In genomic region chr1:48793863-48794262, GRCh38 we compare ENCODE assay signal across 11 cellular contexts. TPM values are rescaled to one million over a fixed set of nuclear protein-coding genes. Genes with fewer than 3 reads are reported as not detected.
DNase-seq lines count a peak whose midpoint lies in the region; ATAC-seq and TF ChIP-seq lines count a peak whose summit lies in the region.
"Had no signal": no experiment of that assay in that cellular context is flagged by ENCODE, and none has a peak within 500 bp of the region (broad histone marks: within the 10 kb centered on the region; RNA-seq: fewer than 3 reads in every experiment).

No MANE protein-coding gene starts in this region.

- no peak for ATAC-seq in stimulated activated naive CD8-positive, alpha-beta T cell treated with anti-CD3 and anti-CD28 coated beads, Interleukin-15, Interleukin-2, amounts not matched to agents 100 U/mL and 50 U/mL, for 24 hours
- ATAC-seq in stimulated activated naive CD8-positive, alpha-beta T cell treated with anti-CD3 and anti-CD28 coated beads, Interleukin-15, amount 100 ng/mL, for 72 hours: no peak
- ATAC-seq in HG02852 (IDR thresholded peaks at IDR 0.05; ENCODE audit: unreplicated experiment) (peak; percentile 78), heart left ventricle (no peak)

- H3K27me3 Mint-ChIP-seq in stimulated activated naive CD8-positive, alpha-beta T cell treated with anti-CD3 and anti-CD28 coated beads, Interleukin-15, amount 100 ng/mL, for 72 hours: peaks cover 37% of the 10 kb centered on the region
- H3K27me3 Mint-ChIP-seq in activated CD4-positive, alpha-beta T cell treated with anti-CD3 and anti-CD28 coated beads, Interleukin-2, amount 10 ng/mL, durations not matched to agents 7 days and 5 days: peaks cover 5% of the 10 kb centered on the region

- H3K4me3 Mint-ChIP-seq in stimulated activated naive CD8-positive, alpha-beta T cell treated with anti-CD3 and anti-CD28 coated beads, Interleukin-15, amount 100 ng/mL, for 72 hours: no peak overlapping the region
- no peak overlapping the region for H3K4me3 Mint-ChIP-seq in activated CD4-positive, alpha-beta T cell treated with anti-CD3 and anti-CD28 coated beads, Interleukin-2, amount 10 ng/mL, durations not matched to agents 7 days and 5 days
- H3K4me3 Mint-ChIP-seq: mesothelial cell of epicardium had no signal

- H3K27me3 ChIP-seq in heart left ventricle: no peaks in the 10 kb centered on the region
- H3K27me3 ChIP-seq in brain microvascular endothelial cell (replicated peaks): no peaks in the 10 kb centered on the region
- H3K27me3 ChIP-seq: adrenal gland had no signal

- H3K27ac ChIP-seq in heart left ventricle (no peak overlapping the region), brain microvascular endothelial cell (no peak overlapping the region)
- H3K27ac ChIP-seq: adrenal gland had no signal

- H3K4me1 ChIP-seq in heart left ventricle: no peaks in the 10 kb centered on the region
- H3K4me1 ChIP-seq: adrenal gland had no signal

- POLR2A ChIA-PET in activated CD4-positive, alpha-beta T cell treated with anti-CD3 and anti-CD28 coated beads, Interleukin-2, amount 10 ng/mL, durations not matched to agents 7 days and 5 days (lab: Charles Lee): no interaction called here

- no peaks in the 10 kb centered on the region for H3K36me3 ChIP-seq in heart left ventricle
- no peaks in the 10 kb centered on the region for H3K36me3 ChIP-seq in brain microvascular endothelial cell (replicated peaks)
- H3K36me3 ChIP-seq: adrenal gland had no signal

- TF ChIP-seq POLR2A in heart left ventricle (IDR thresholded peaks at IDR 0.05): no peak

- intact Hi-C loops in heart left ventricle (cut with DNase I): no loop called here

- CTCF ChIA-PET in activated CD4-positive, alpha-beta T cell treated with anti-CD3 and anti-CD28 coated beads, Interleukin-2, amount 10 ng/mL, durations not matched to agents 7 days and 5 days (lab: Charles Lee): no interaction called here

- H3K27ac Mint-ChIP-seq in stimulated activated naive CD8-positive, alpha-beta T cell treated with anti-CD3 and anti-CD28 coated beads, Interleukin-15, amount 100 ng/mL, for 72 hours: no peak overlapping the region
- no peak overlapping the region for H3K27ac Mint-ChIP-seq in activated CD4-positive, alpha-beta T cell treated with anti-CD3 and anti-CD28 coated beads, Interleukin-2, amount 10 ng/mL, durations not matched to agents 7 days and 5 days
- H3K27ac Mint-ChIP-seq: mesothelial cell of epicardium had no signal

- no peaks in the 10 kb centered on the region for H3K36me3 Mint-ChIP-seq in activated CD4-positive, alpha-beta T cell treated with anti-CD3 and anti-CD28 coated beads, Interleukin-2, amount 10 ng/mL, durations not matched to agents 7 days and 5 days (ENCODE audit: low read depth)
- H3K36me3 Mint-ChIP-seq: mesothelial cell of epicardium had no signal

- peaks cover 33% of the 10 kb centered on the region for H3K4me1 Mint-ChIP-seq in stimulated activated naive CD8-positive, alpha-beta T cell treated with anti-CD3 and anti-CD28 coated beads, Interleukin-15, amount 100 ng/mL, for 72 hours
- H3K4me1 Mint-ChIP-seq in activated CD4-positive, alpha-beta T cell treated with anti-CD3 and anti-CD28 coated beads, Interleukin-2, amount 10 ng/mL, durations not matched to agents 7 days and 5 days: peaks cover 8% of the 10 kb centered on the region
- H3K4me1 Mint-ChIP-seq: mesothelial cell of epicardium had no signal

- H3K9me3 Mint-ChIP-seq in stimulated activated naive CD8-positive, alpha-beta T cell treated with anti-CD3 and anti-CD28 coated beads, Interleukin-15, amount 100 ng/mL, for 72 hours: no peaks in the 10 kb centered on the region
- peaks cover 3% of the 10 kb centered on the region for H3K9me3 Mint-ChIP-seq in activated CD4-positive, alpha-beta T cell treated with anti-CD3 and anti-CD28 coated beads, Interleukin-2, amount 10 ng/mL, durations not matched to agents 7 days and 5 days
- H3K9me3 Mint-ChIP-seq: mesothelial cell of epicardium had no signal

- H3K4me3 ChIP-seq in heart left ventricle: no peak overlapping the region
- H3K4me3 ChIP-seq in brain microvascular endothelial cell (ENCODE audit: low read depth, low read length): no peak overlapping the region
- H3K4me3 ChIP-seq: adrenal gland had no signal

- in situ Hi-C loops in brain microvascular endothelial cell (cut with HindIII; ENCODE audit: low pct_ligation_motif_present, low sequenced_read_pairs): no loop called here

- H3K9me3 ChIP-seq in heart left ventricle: no peaks in the 10 kb centered on the region
- H3K9me3 ChIP-seq: adrenal gland had no signal

- peak; percentile 14 for DNase-seq in stimulated activated naive CD8-positive, alpha-beta T cell treated with anti-CD3 and anti-CD28 coated beads, Interleukin-15, Interleukin-2, amounts not matched to agents 100 U/mL and 50 U/mL, for 24 hours
- no peak for DNase-seq in stimulated activated naive CD8-positive, alpha-beta T cell treated with anti-CD3 and anti-CD28 coated beads, Interleukin-15, amount 100 ng/mL, for 72 hours
- DNase-seq in Kasumi-1 (lab: John Stamatoyannopoulos, UW) (peak; percentile 69 to 78), heart left ventricle (no peak), DMS79 (lab: John Stamatoyannopoulos, UW) (no peak), brain microvascular endothelial cell (no peak)
- DNase-seq in activated CD4-positive, alpha-beta T cell treated with anti-CD3 and anti-CD28 coated beads, Interleukin-2, amount 10 ng/mL, durations not matched to agents 7 days and 5 days: no peak
- DNase-seq: adrenal gland, NCI-H2081 had no signal

- 40 to 59% (median 50%) methylated on average over 1 of the region's 1 CpG for WGBS in heart left ventricle, 4 donors

- TF ChIP-seq CTCF in heart left ventricle (IDR thresholded peaks at IDR 0.05): no peak
- TF ChIP-seq CTCF in brain microvascular endothelial cell (IDR thresholded peaks at IDR 0.05; ENCODE audit: low read depth, low read length, missing control alignments): no peak

RNA-seq across cellular contexts. Expression of gene BEND5, which starts 17.2 kb away (rescaled TPM):
- total RNA-seq in heart left ventricle: 1 to 10 TPM; 1.6 to 6.4 (median 3.5) TPM
- 1 to 10 TPM in 1 of 2 donors, under 1 TPM in 1; 0.85 to 4.0 TPM for polyA plus RNA-seq in heart left ventricle
- total RNA-seq in activated CD4-positive, alpha-beta T cell treated with anti-CD3 and anti-CD28 coated beads, Interleukin-2, amount 10 ng/mL, durations not matched to agents 7 days and 5 days: 1 to 10 TPM; 2.0 to 2.5 TPM

Comparison
In these comparisons a context has a peak if more than half of its experiments do, and no peak if none do; other contexts are left out.
1. DNase-seq: peak in stimulated activated naive CD8-positive, alpha-beta T cell treated with anti-CD3 and anti-CD28 coated beads, Interleukin-15, Interleukin-2, amounts not matched to agents 100 U/mL and 50 U/mL, for 24 hours (single experiment) and Kasumi-1 (2 of 2); none in stimulated activated naive CD8-positive, alpha-beta T cell treated with anti-CD3 and anti-CD28 coated beads, Interleukin-15, amount 100 ng/mL, for 72 hours (0 of 2), heart left ventricle (0 of 5), DMS79 (single experiment), brain microvascular endothelial cell (single experiment) and activated CD4-positive, alpha-beta T cell treated with anti-CD3 and anti-CD28 coated beads, Interleukin-2, amount 10 ng/mL, durations not matched to agents 7 days and 5 days (single experiment).